Comparison of ENCODE assay signal across 9 cellular contexts in genomic region chr11:326842-327580, GRCh38. TPM values are rescaled to one million over a fixed set of nuclear protein-coding genes. Genes with fewer than 3 reads are reported as not detected.
A peak's percentile ranks its signal among the peaks of the same experiment; 100 is the strongest.
DNase-seq lines count a peak whose midpoint lies in the region; ATAC-seq and TF ChIP-seq lines count a peak whose summit lies in the region.
"Had no signal": no experiment of that assay in that cellular context is flagged by ENCODE, and none has a peak within 500 bp of the region (broad histone marks: within the 10 kb centered on the region; RNA-seq: fewer than 3 reads in every experiment).

No MANE protein-coding gene starts in this region.

- H3K79me2 ChIP-seq in GM23338 (replicated peaks; ENCODE audit: insufficient read depth), result no peaks in the 10 kb centered on the region

- H3K4me1 Mint-ChIP-seq in GM23338, result peaks cover 33% of the 10 kb centered on the region

- H4K20me1 ChIP-seq in GM23338 (replicated peaks; ENCODE audit: insufficient read depth), result no peaks in the 10 kb centered on the region

- 0 out of 2 replicates have a peak overlapping the region, but pooled peaks have one; percentile 28 for H2AFZ ChIP-seq in GM23338

- H3K4me3 ChIP-seq in GM08714 (ENCODE audit: low read length) (peak overlapping the region; percentile 20; the same call in 1 of the 2 replicates), GM23338 (no peak overlapping the region)

- no peaks in the 10 kb centered on the region for H3K9me2 ChIP-seq in GM23338 (ENCODE audit: insufficient read depth)

- no peak for ATAC-seq in GM23338
- ATAC-seq in left colon, result peak; percentile 55

- H3K9me3 Mint-ChIP-seq in GM23338, result peaks cover 6% of the 10 kb centered on the region; the same call in 2 of the 3 replicates

- no peak overlapping the region for H3K4me3 Mint-ChIP-seq in GM23338

- no peak overlapping the region for H3K4me2 ChIP-seq in GM23338

- H3K27ac Mint-ChIP-seq in GM23338, result no peak overlapping the region

- H3K36me3 ChIP-seq in GM23338 (ENCODE audit: insufficient read depth), result no peaks in the 10 kb centered on the region; the same call in 1 of the 2 replicates

- no peak for TF ChIP-seq CTCF in GM23338 (conservative IDR thresholded peaks at IDR 0.05; ENCODE audit: low read depth in 2 of 2)

- H3K36me3 Mint-ChIP-seq in GM23338 (ENCODE audit: low read depth), result peaks cover 13% of the 10 kb centered on the region; the same call in 2 of the 3 replicates

- H3F3A ChIP-seq in GM23338 (replicated peaks; ENCODE audit: low read depth), result 0 out of 2 replicates have a peak, but pooled peaks cover 15% of the 10 kb centered on the region

- no peak overlapping the region for H3K27ac ChIP-seq in GM23338 (ENCODE audit: low read depth)

- H3K27me3 ChIP-seq in GM23338 (ENCODE audit: insufficient read depth), result no peaks in the 10 kb centered on the region

- H3K27me3 Mint-ChIP-seq in GM23338 (ENCODE audit: insufficient read depth, low read depth, poor library complexity), result peaks cover 17% of the 10 kb centered on the region

- peaks cover 6% of the 10 kb centered on the region for H3K4me1 ChIP-seq in GM23338 (ENCODE audit: insufficient read depth)

- DNase-seq in GM23338 (ENCODE audit: low spot score), result no peak
- peak; percentile 91 for DNase-seq in OCI-M1 (lab: John Stamatoyannopoulos, UW)
- DNase-seq in astrocyte of the hippocampus (ENCODE audit: low read depth, low spot score), result peak; percentile 65
- peak; percentile 72 to 77 for DNase-seq in left colon
- peak in 2 of 3 donors; percentile 36 to 55 for DNase-seq in stimulated activated CD4-positive, alpha-beta T cell treated with anti-CD3 and anti-CD28 coated beads, TNF-alpha, amount 100 ng/mL, for 48 hours (ENCODE audit: low read depth in 3 of 3)
- no peak for DNase-seq in HuH-7.5 (ENCODE audit: low spot score)
- DNase-seq in SW480 (ENCODE audit: low spot score), result no peak

- intact Hi-C loops in left colon (cut with DNase I, micrococcal nuclease), result no loop called here

TF ChIP-seq in GM23338, 12 proteins besides CTCF, POLR2A, EP300 and RAD21:
- no peak for TF ChIP-seq POLR2AphosphoS5 (IDR thresholded peaks at IDR 0.05; ENCODE audit: low read depth)
- no peak for TF ChIP-seq ZNF462 (CRISPR knock-in tag; IDR thresholded peaks at IDR 0.05)
- no peak for TF ChIP-seq JUNB (IDR thresholded peaks at IDR 0.05; ENCODE audit: unreplicated experiment)
TF ChIP-seq in GM23338: peak in this region for 0.

RNA-seq across cellular contexts. Expression of gene IFITM3, which starts 6.4 kb away (rescaled TPM):
- total RNA-seq in GM23338 (2014; rRNA removed; shearing (Covaris generic)), result 72.4 and 82.3 TPM in 2 replicates
- 829 and 840 TPM in 2 replicates for polyA plus RNA-seq in GM23338 (2016; fragmentation: Nextera tagmentation; extraction: Ambion mirVana)
- total RNA-seq in left colon, result 100 to 1,000 TPM; 118 to 136 TPM

RNA-seq across cellular contexts. Expression of gene IFITM1, which starts 13.2 kb away (rescaled TPM):
- 396 and 409 TPM in 2 replicates for total RNA-seq in GM23338 (2014; rRNA removed; shearing (Covaris generic))
- polyA plus RNA-seq in GM23338 (2016; fragmentation: Nextera tagmentation; extraction: Ambion mirVana), result 1,180 and 1,194 TPM in 2 replicates
- total RNA-seq in left colon, result 100 to 1,000 TPM in 1 of 2 donors, 10 to 100 TPM in 1; 85.6 to 127 TPM

RNA-seq across cellular contexts. Expression of gene IFITM2, which starts 19.4 kb away (rescaled TPM):
- total RNA-seq in GM23338 (2014; rRNA removed; shearing (Covaris generic)), result 57.3 and 91.2 TPM in 2 replicates
- 857 and 906 TPM in 2 replicates for polyA plus RNA-seq in GM23338 (2016; fragmentation: Nextera tagmentation; extraction: Ambion mirVana)
- 100 to 1,000 TPM in 1 of 2 donors, 10 to 100 TPM in 1; 87.7 to 133 TPM for total RNA-seq in left colon

RNA-seq across cellular contexts. Expression of gene IFITM5, which starts 27.7 kb away (rescaled TPM):
- not detected in 2 replicates for total RNA-seq in GM23338 (2014; rRNA removed; shearing (Covaris generic))
- 0.42 TPM in 1 of 2 replicates, not detected in the other for polyA plus RNA-seq in GM23338 (2016; fragmentation: Nextera tagmentation; extraction: Ambion mirVana)
- total RNA-seq in left colon, result not detected
- total RNA-seq: LHCN-M2 had no signal

RNA-seq across cellular contexts. Expression of gene PGGHG, which starts 38.1 kb away (rescaled TPM):
- total RNA-seq in GM23338 (2014; rRNA removed; shearing (Covaris generic)), result 45.4 and 55.8 TPM in 2 replicates
- polyA plus RNA-seq in GM23338 (2016; fragmentation: Nextera tagmentation; extraction: Ambion mirVana), result 18.1 and 24.9 TPM in 2 replicates
- 10 to 100 TPM; 18.8 to 20.6 TPM for total RNA-seq in left colon

Comparison
In these comparisons a context has a peak if more than half of its experiments do, and no peak if none do; other contexts are left out.
1. DNase-seq: peak in OCI-M1 (single experiment), astrocyte of the hippocampus (single experiment), left colon (2 of 2) and stimulated activated CD4-positive, alpha-beta T cell treated with anti-CD3 and anti-CD28 coated beads, TNF-alpha, amount 100 ng/mL, for 48 hours (2 of 3); none in GM23338 (single experiment), HuH-7.5 (single experiment) and SW480 (single experiment).